Comparison of ENCODE assay signal across 8 cellular contexts in genomic region chr3:72938471-72939265, GRCh38. TPM values are rescaled to one million over a fixed set of nuclear protein-coding genes. Genes with fewer than 3 reads are reported as not detected.
A peak's percentile ranks its signal among the peaks of the same experiment; 100 is the strongest.
DNase-seq lines count a peak whose midpoint lies in the region; ATAC-seq, FAIRE-seq and TF ChIP-seq lines count a peak whose summit lies in the region.

No MANE protein-coding gene starts in this region.

- H3K36me3 ChIP-seq in left lung: no peaks in the 10 kb centered on the region

- no peaks in the 10 kb centered on the region for H3K9me3 Mint-ChIP-seq in activated CD4-positive, alpha-beta T cell treated with anti-CD3 and anti-CD28 coated beads, Interleukin-2, amount 10 ng/mL, durations not matched to agents 7 days and 5 days

- intact Hi-C loops in left lung (cut with DNase I): no loop called here

- peak; percentile 62 to 69 for TF ChIP-seq CTCF in left lung (IDR thresholded peaks at IDR 0.05)

- H3K27ac Mint-ChIP-seq in activated CD4-positive, alpha-beta T cell treated with anti-CD3 and anti-CD28 coated beads, Interleukin-2, amount 10 ng/mL, durations not matched to agents 7 days and 5 days: no peak overlapping the region

- peaks cover 13% of the 10 kb centered on the region for H3K27me3 Mint-ChIP-seq in activated CD4-positive, alpha-beta T cell treated with anti-CD3 and anti-CD28 coated beads, Interleukin-2, amount 10 ng/mL, durations not matched to agents 7 days and 5 days

- H3K27me3 ChIP-seq in left lung: no peaks in the 10 kb centered on the region

- ATAC-seq in GM21381 (IDR thresholded peaks at IDR 0.05; ENCODE audit: unreplicated experiment) (peak; percentile 68), left lung (peak; percentile 91)

- no peaks in the 10 kb centered on the region for H3K9me3 ChIP-seq in left lung

- no peaks in the 10 kb centered on the region for H3K36me3 Mint-ChIP-seq in activated CD4-positive, alpha-beta T cell treated with anti-CD3 and anti-CD28 coated beads, Interleukin-2, amount 10 ng/mL, durations not matched to agents 7 days and 5 days (ENCODE audit: low read depth)

- no peak overlapping the region for H3K4me3 ChIP-seq in left lung

- H3K4me1 Mint-ChIP-seq in activated CD4-positive, alpha-beta T cell treated with anti-CD3 and anti-CD28 coated beads, Interleukin-2, amount 10 ng/mL, durations not matched to agents 7 days and 5 days: no peaks in the 10 kb centered on the region

- peak overlapping the region in 1 of 2 donors; percentile 23 for H3K27ac ChIP-seq in left lung

- CTCF ChIA-PET in activated CD4-positive, alpha-beta T cell treated with anti-CD3 and anti-CD28 coated beads, Interleukin-2, amount 10 ng/mL, durations not matched to agents 7 days and 5 days (lab: Charles Lee): interaction anchor here (0.9 to 1.1 kb wide), 2 partner anchors 42 to 117 kb away, joined by 3 to 7 read pairs; no protein-coding TSS in a partner anchor

- FAIRE-seq in colon (lab: Jason Lieb, UNC): peak; percentile 80

- peaks cover 0 to 15% of the 10 kb centered on the region in 2 donors for H3K4me1 ChIP-seq in left lung

- POLR2A ChIA-PET in activated CD4-positive, alpha-beta T cell treated with anti-CD3 and anti-CD28 coated beads, Interleukin-2, amount 10 ng/mL, durations not matched to agents 7 days and 5 days (lab: Charles Lee): no interaction called here

- DNase-seq in activated CD4-positive, alpha-beta T cell treated with anti-CD3 and anti-CD28 coated beads, Interleukin-2, amount 10 ng/mL, durations not matched to agents 7 days and 5 days: peak; percentile 40
- no peak for DNase-seq in activated CD4-positive, alpha-beta T cell treated with anti-CD3 and anti-CD28 coated beads, Interleukin-2, amount 50 U/mL, for 4 hours
- peak; percentile 27 for DNase-seq in HuH-7.5 (ENCODE audit: low spot score)
- DNase-seq in RPMI8226: peak; percentile 27
- peak in 1 of 2 donors; percentile 39 for DNase-seq in left lung
- peak; percentile 92 for DNase-seq in superior temporal gyrus (ENCODE audit: extremely low spot score)

- no peak overlapping the region for H3K4me3 Mint-ChIP-seq in activated CD4-positive, alpha-beta T cell treated with anti-CD3 and anti-CD28 coated beads, Interleukin-2, amount 10 ng/mL, durations not matched to agents 7 days and 5 days

RNA-seq across cellular contexts. Expression of gene GXYLT2, which starts 50.8 kb away (rescaled TPM):
- not detected for total RNA-seq in activated CD4-positive, alpha-beta T cell treated with anti-CD3 and anti-CD28 coated beads, Interleukin-2, amount 10 ng/mL, durations not matched to agents 7 days and 5 days
- total RNA-seq in left lung: 10 to 100 TPM; 12.4 to 27.9 TPM

RNA-seq across cellular contexts. Expression of gene PPP4R2, which starts 57.9 kb away (rescaled TPM):
- total RNA-seq in activated CD4-positive, alpha-beta T cell treated with anti-CD3 and anti-CD28 coated beads, Interleukin-2, amount 10 ng/mL, durations not matched to agents 7 days and 5 days: 10 to 100 TPM; 76.9 to 86.6 TPM
- 10 to 100 TPM; 71.5 to 73.0 TPM for total RNA-seq in left lung

Comparison
In these comparisons a context has a peak if more than half of its experiments do, and no peak if none do; other contexts are left out.
1. DNase-seq: peak in activated CD4-positive, alpha-beta T cell treated with anti-CD3 and anti-CD28 coated beads, Interleukin-2, amount 10 ng/mL, durations not matched to agents 7 days and 5 days (single experiment), HuH-7.5 (single experiment), RPMI8226 (single experiment) and superior temporal gyrus (single experiment); none in activated CD4-positive, alpha-beta T cell treated with anti-CD3 and anti-CD28 coated beads, Interleukin-2, amount 50 U/mL, for 4 hours (0 of 2).
2. RNA of gene GXYLT2, which starts 50.8 kb away (total RNA-seq): 12.4 to 27.9 TPM in left lung; not detected in activated CD4-positive, alpha-beta T cell treated with anti-CD3 and anti-CD28 coated beads, Interleukin-2, amount 10 ng/mL, durations not matched to agents 7 days and 5 days; every median in the first group is over 10 times any median in the second.